2 cellular contexts compared by ENCODE assay signal in genomic region chrX:13383907-13384306, GRCh38.
TF ChIP-seq lines count a peak whose summit lies in the region.

No MANE protein-coding gene starts in this region.

TF ChIP-seq in SK-N-SH, 30 proteins besides CTCF, POLR2A, EP300 and RAD21 (continued from another document):
- TF ChIP-seq EZH2phosphoT487 (IDR thresholded peaks at IDR 0.05; ENCODE audit: borderline replicate concordance, low read depth) (no peak), RXRA (IDR thresholded peaks at IDR 0.05; ENCODE audit: borderline replicate concordance, low read depth) (no peak), JUND (IDR thresholded peaks at IDR 0.05) (no peak), FOXJ3 (CRISPR knock-in tag; IDR thresholded peaks at IDR 0.05) (no peak), NFIC (IDR thresholded peaks at IDR 0.05; ENCODE audit: borderline replicate concordance) (no peak), TAF1 (IDR thresholded peaks at IDR 0.05; ENCODE audit: borderline replicate concordance, low read depth, low read length) (no peak), NRF1 (IDR thresholded peaks at IDR 0.05; ENCODE audit: low read depth, low read length) (no peak), GABPA (IDR thresholded peaks at IDR 0.05; ENCODE audit: low read depth) (no peak), ELF1 (IDR thresholded peaks at IDR 0.05) (no peak), SMC3 (IDR thresholded peaks at IDR 0.05; ENCODE audit: low read depth, low read length) (no peak), MAX (IDR thresholded peaks at IDR 0.05; ENCODE audit: low read depth) (no peak)
- TF ChIP-seq, protein P1, sequence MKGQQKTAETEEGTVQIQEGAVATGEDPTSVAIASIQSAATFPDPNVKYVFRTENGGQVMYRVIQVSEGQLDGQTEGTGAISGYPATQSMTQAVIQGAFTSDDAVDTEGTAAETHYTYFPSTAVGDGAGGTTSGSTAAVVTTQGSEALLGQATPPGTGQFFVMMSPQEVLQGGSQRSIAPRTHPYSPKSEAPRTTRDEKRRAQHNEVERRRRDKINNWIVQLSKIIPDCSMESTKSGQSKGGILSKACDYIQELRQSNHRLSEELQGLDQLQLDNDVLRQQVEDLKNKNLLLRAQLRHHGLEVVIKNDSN (IDR thresholded peaks at IDR 0.05; ENCODE audit: borderline replicate concordance, low read depth), result no peak
- TF ChIP-seq, protein P2, sequence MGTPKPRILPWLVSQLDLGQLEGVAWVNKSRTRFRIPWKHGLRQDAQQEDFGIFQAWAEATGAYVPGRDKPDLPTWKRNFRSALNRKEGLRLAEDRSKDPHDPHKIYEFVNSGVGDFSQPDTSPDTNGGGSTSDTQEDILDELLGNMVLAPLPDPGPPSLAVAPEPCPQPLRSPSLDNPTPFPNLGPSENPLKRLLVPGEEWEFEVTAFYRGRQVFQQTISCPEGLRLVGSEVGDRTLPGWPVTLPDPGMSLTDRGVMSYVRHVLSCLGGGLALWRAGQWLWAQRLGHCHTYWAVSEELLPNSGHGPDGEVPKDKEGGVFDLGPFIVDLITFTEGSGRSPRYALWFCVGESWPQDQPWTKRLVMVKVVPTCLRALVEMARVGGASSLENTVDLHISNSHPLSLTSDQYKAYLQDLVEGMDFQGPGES (IDR thresholded peaks at IDR 0.05; ENCODE audit: low read depth, low read length), result no peak
- TF ChIP-seq, protein P3, sequence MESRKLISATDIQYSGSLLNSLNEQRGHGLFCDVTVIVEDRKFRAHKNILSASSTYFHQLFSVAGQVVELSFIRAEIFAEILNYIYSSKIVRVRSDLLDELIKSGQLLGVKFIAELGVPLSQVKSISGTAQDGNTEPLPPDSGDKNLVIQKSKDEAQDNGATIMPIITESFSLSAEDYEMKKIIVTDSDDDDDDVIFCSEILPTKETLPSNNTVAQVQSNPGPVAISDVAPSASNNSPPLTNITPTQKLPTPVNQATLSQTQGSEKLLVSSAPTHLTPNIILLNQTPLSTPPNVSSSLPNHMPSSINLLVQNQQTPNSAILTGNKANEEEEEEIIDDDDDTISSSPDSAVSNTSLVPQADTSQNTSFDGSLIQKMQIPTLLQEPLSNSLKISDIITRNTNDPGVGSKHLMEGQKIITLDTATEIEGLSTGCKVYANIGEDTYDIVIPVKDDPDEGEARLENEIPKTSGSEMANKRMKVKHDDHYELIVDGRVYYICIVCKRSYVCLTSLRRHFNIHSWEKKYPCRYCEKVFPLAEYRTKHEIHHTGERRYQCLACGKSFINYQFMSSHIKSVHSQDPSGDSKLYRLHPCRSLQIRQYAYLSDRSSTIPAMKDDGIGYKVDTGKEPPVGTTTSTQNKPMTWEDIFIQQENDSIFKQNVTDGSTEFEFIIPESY (IDR thresholded peaks at IDR 0.05; ENCODE audit: borderline replicate concordance, low read depth), result no peak

TF ChIP-seq in K562, 482 proteins besides CTCF, POLR2A, EP300 and RAD21 (continued from another document):
- TF ChIP-seq ZNF407 (IDR thresholded peaks at IDR 0.05; ENCODE audit: low read depth) (peak; percentile 67), SPI1 (IDR thresholded peaks at IDR 0.05; ENCODE audit: borderline replicate concordance, low read depth, low read length) (peak; percentile 49; the same call in 1 of the 2 replicates), ETV6 (IDR thresholded peaks at IDR 0.05; ENCODE audit: borderline replicate concordance in 1 of 2, low read depth in 2 of 2, low read length in 1 of 2) (no peak), ETV6 (CRISPR knock-in tag; IDR thresholded peaks at IDR 0.05; ENCODE audit: borderline replicate concordance) (no peak)
